In genomic region chr10:127877116-127877515, GRCh38 we compare ENCODE assay signal across 17 cellular contexts. TPM values are rescaled to one million over a fixed set of nuclear protein-coding genes. Genes with fewer than 3 reads are reported as not detected.
DNase-seq lines count a peak whose midpoint lies in the region; ATAC-seq and TF ChIP-seq lines count a peak whose summit lies in the region.
"Had no signal": no experiment of that assay in that cellular context is flagged by ENCODE, and none has a peak within 500 bp of the region (broad histone marks: within the 10 kb centered on the region; RNA-seq: fewer than 3 reads in every experiment).

No MANE protein-coding gene starts in this region.

- H3K27ac Mint-ChIP-seq in T-helper 1 cell treated with Interleukin-12 subunit alpha and Interleukin-12 subunit beta and Interleukin-4 antibody, amounts not matched to agents 30 μg/mL and 1 μg/mL, for 36 hours = peak overlapping the region; percentile 23
- H3K27ac Mint-ChIP-seq in endodermal cell = no peak overlapping the region
- peak overlapping the region; percentile 44 for H3K27ac Mint-ChIP-seq in neural crest cell (ENCODE audit: unreplicated experiment)
- H3K27ac Mint-ChIP-seq: CD8-positive, alpha-beta T cell had no signal

- H3K4me1 Mint-ChIP-seq in T-helper 1 cell treated with Interleukin-12 subunit alpha and Interleukin-12 subunit beta and Interleukin-4 antibody, amounts not matched to agents 30 μg/mL and 1 μg/mL, for 36 hours (ENCODE audit: low read depth) = peaks cover 32% of the 10 kb centered on the region
- H3K4me1 Mint-ChIP-seq in endodermal cell (no peaks in the 10 kb centered on the region), neural crest cell (peaks cover 36% of the 10 kb centered on the region)

- intact Hi-C loops in psoas muscle (cut with DNase I) = no loop called here

- H3K27ac ChIP-seq in endodermal cell (ENCODE audit: low read depth, low read length) (peak overlapping the region; percentile 71), psoas muscle (no peak overlapping the region)
- H3K27ac ChIP-seq: A549, HL-60 had no signal

- no peak overlapping the region for H3K4me3 ChIP-seq in endodermal cell (ENCODE audit: low read length)
- no peak overlapping the region for H3K4me3 ChIP-seq in psoas muscle
- H3K4me3 ChIP-seq in H7 (ENCODE audit: insufficient read depth, low read depth, low read length) = no peak overlapping the region
- H3K4me3 ChIP-seq: A549 had no signal

- H3K4me1 ChIP-seq in endodermal cell (ENCODE audit: control insufficient read depth, insufficient read depth, low read length) = no peaks in the 10 kb centered on the region
- no peaks in the 10 kb centered on the region for H3K4me1 ChIP-seq in psoas muscle
- H3K4me1 ChIP-seq: A549 had no signal

- no peak overlapping the region for H3K4me3 Mint-ChIP-seq in T-helper 1 cell treated with Interleukin-12 subunit alpha and Interleukin-12 subunit beta and Interleukin-4 antibody, amounts not matched to agents 30 μg/mL and 1 μg/mL, for 36 hours
- H3K4me3 Mint-ChIP-seq in endodermal cell (no peak overlapping the region), neural crest cell (no peak overlapping the region)
- H3K4me3 Mint-ChIP-seq: CD14-positive monocyte; CD8-positive, alpha-beta T cell had no signal

- no peak overlapping the region for H3K9ac ChIP-seq in endodermal cell (ENCODE audit: extremely low read depth, low read length, poor library complexity, severe bottlenecking)

- H3K9me3 Mint-ChIP-seq in T-helper 1 cell treated with Interleukin-12 subunit alpha and Interleukin-12 subunit beta and Interleukin-4 antibody, amounts not matched to agents 30 μg/mL and 1 μg/mL, for 36 hours = no peaks in the 10 kb centered on the region
- H3K9me3 Mint-ChIP-seq in endodermal cell (no peaks in the 10 kb centered on the region), neural crest cell (no peaks in the 10 kb centered on the region)
- H3K9me3 Mint-ChIP-seq: CD8-positive, alpha-beta T cell had no signal

- no peaks in the 10 kb centered on the region for H3K27me3 Mint-ChIP-seq in T-helper 1 cell treated with Interleukin-12 subunit alpha and Interleukin-12 subunit beta and Interleukin-4 antibody, amounts not matched to agents 30 μg/mL and 1 μg/mL, for 36 hours (ENCODE audit: low read depth)
- H3K27me3 Mint-ChIP-seq in endodermal cell (ENCODE audit: insufficient read depth) (peaks cover 5% of the 10 kb centered on the region), neural crest cell (ENCODE audit: low read depth) (no peaks in the 10 kb centered on the region)

- H3K27me3 ChIP-seq in endodermal cell (ENCODE audit: control insufficient read depth, insufficient read depth, low read length, poor library complexity, severe bottlenecking) (no peaks in the 10 kb centered on the region), psoas muscle (ENCODE audit: insufficient read depth in 3 of 3, low read length in 2 of 3) (peaks cover 0 to 8% (median 0%) of the 10 kb centered on the region in 3 donors), H7 (ENCODE audit: control insufficient read depth, insufficient read depth, low read length) (no peaks in the 10 kb centered on the region)

- H3K9me3 ChIP-seq in endodermal cell (ENCODE audit: control insufficient read depth, low read length) = no peaks in the 10 kb centered on the region
- H3K9me3 ChIP-seq in psoas muscle = no peaks in the 10 kb centered on the region
- H3K9me3 ChIP-seq: A549 had no signal

- ATAC-seq in psoas muscle = no peak
- ATAC-seq: A549; CD8-positive, alpha-beta T cell; HCT116 had no signal

- no peaks in the 10 kb centered on the region for H3K36me3 Mint-ChIP-seq in T-helper 1 cell treated with Interleukin-12 subunit alpha and Interleukin-12 subunit beta and Interleukin-4 antibody, amounts not matched to agents 30 μg/mL and 1 μg/mL, for 36 hours (ENCODE audit: low read depth)
- H3K36me3 Mint-ChIP-seq in endodermal cell (ENCODE audit: low read depth) = no peaks in the 10 kb centered on the region
- H3K36me3 Mint-ChIP-seq in neural crest cell (ENCODE audit: low read depth) = no peaks in the 10 kb centered on the region
- H3K36me3 Mint-ChIP-seq: CD14-positive monocyte; CD8-positive, alpha-beta T cell had no signal

- 90 to 96% methylated on average over 3 to 4 of the region's 4 CpGs for WGBS in endodermal cell (ENCODE audit: insufficient coverage in 1 of 2, insufficient read length in 1 of 2), 2 experiments
- WGBS in psoas muscle, 3 donors = 91 to 98% (median 92%) methylated on average over 4 of the region's 4 CpGs

- TF ChIP-seq CTCF in endodermal cell (conservative IDR thresholded peaks at IDR 0.05) = no peak
- TF ChIP-seq CTCF in neural crest cell (conservative IDR thresholded peaks at IDR 0.05) = no peak
- no peak for TF ChIP-seq CTCF in psoas muscle (IDR thresholded peaks at IDR 0.05)

- H3K36me3 ChIP-seq in endodermal cell (ENCODE audit: control insufficient read depth, insufficient read depth, low read length) = no peaks in the 10 kb centered on the region
- no peaks in the 10 kb centered on the region for H3K36me3 ChIP-seq in psoas muscle (ENCODE audit: insufficient read depth in 1 of 2, low read depth in 1 of 2)
- H3K36me3 ChIP-seq in H7 (replicated peaks; ENCODE audit: control insufficient read depth, insufficient read depth, low read length) = no peaks in the 10 kb centered on the region

- DNase-seq in MV-4-11 (lab: John Stamatoyannopoulos, UW) (peak; percentile 48), endodermal cell (no peak), neural crest cell (ENCODE audit: low read depth, low spot score) (no peak), NCI-H1417 treated with DMSO at 0.1 percent for 48 hours (lab: John Stamatoyannopoulos, UW) (no peak), psoas muscle (no peak), H7 (no peak)
- no peak for DNase-seq in effector CD4-positive, alpha-beta T cell
- DNase-seq: CD8-positive, alpha-beta T cell; COR-L47; DMS153; DMS79 treated with DMSO at 0.1 percent for 48 hours had no signal

RNA-seq across cellular contexts. Expression of gene CLRN3, which starts 15.6 kb away (rescaled TPM):
- not detected for total RNA-seq in endodermal cell
- not detected for polyA plus RNA-seq in endodermal cell (2013, experiment 1 of 2)
- not detected for polyA plus RNA-seq in endodermal cell (2013, experiment 2 of 2)
- not detected in 2 replicates for total RNA-seq in neural crest cell
- total RNA-seq in psoas muscle = not detected
- under 1 TPM in 1 of 3 donors, not detected in 2; 0.03 TPM for polyA plus RNA-seq in psoas muscle
- total RNA-seq in H7 (2014; rRNA removed; shearing (Covaris generic)) = not detected in 2 replicates
- total RNA-seq: CD8-positive, alpha-beta T cell had no signal
- polyA plus RNA-seq: BJ had no signal

RNA-seq across cellular contexts. Expression of gene PTPRE, which starts 29.8 kb away (rescaled TPM):
- 1 to 10 TPM in 1 of 2 donors, under 1 TPM in 1; 0.75 to 3.0 TPM for total RNA-seq in endodermal cell
- polyA plus RNA-seq in endodermal cell (2013, experiment 1 of 2) = 1.1 TPM
- 1.2 TPM for polyA plus RNA-seq in endodermal cell (2013, experiment 2 of 2)
- 1.8 and 2.3 TPM in 2 replicates for total RNA-seq in neural crest cell
- total RNA-seq in psoas muscle = 1 to 10 TPM; 2.7 to 4.5 (median 3.8) TPM
- polyA plus RNA-seq in psoas muscle = 1 to 10 TPM in 1 of 3 donors, under 1 TPM in 2; 0.48 to 1.5 (median 0.93) TPM
- 0.04 and 0.69 TPM in 2 replicates for total RNA-seq in H7 (2014; rRNA removed; shearing (Covaris generic))
